8 cellular contexts compared by ENCODE assay signal in genomic region chrX:72131317-72132294, GRCh38.
DNase-seq lines count a peak whose midpoint lies in the region; ATAC-seq and TF ChIP-seq lines count a peak whose summit lies in the region.

TSS of gene RTL5 (minus strand) at chrX:72131915.

- peak; percentile 58 for ATAC-seq in HG02870 (IDR thresholded peaks at IDR 0.05; ENCODE audit: unreplicated experiment)

- H3K4me3 ChIP-seq in GM06990 (replicated peaks; ENCODE audit: low read depth, low read length): peak within 1 kb of the TSS; percentile 32

- TF ChIP-seq CTCF in GM06990 (IDR thresholded peaks at IDR 0.05; ENCODE audit: insufficient read depth, low read length, poor library complexity, severe bottlenecking): no peak

- no peaks in the 10 kb centered on the region; the same call in none of the 2 replicates for H3K27me3 ChIP-seq in GM06990 (replicated peaks; ENCODE audit: control insufficient read depth, insufficient read depth, low read length)

- H3K36me3 ChIP-seq in GM06990 (ENCODE audit: control insufficient read depth, insufficient read depth, low read length): no peaks in the 10 kb centered on the region

- peak; percentile 39 for DNase-seq in GM06990 (ENCODE audit: extremely low read depth, insufficient read length)
- peak; percentile 81 for DNase-seq in NCI-H2171 treated with DMSO at 0.1 percent for 48 hours (lab: John Stamatoyannopoulos, UW)
- DNase-seq in activated CD4-positive, alpha-beta T cell treated with anti-CD3 and anti-CD28 coated beads, Interleukin-2, amount 50 U/mL, for 4 hours: peak; percentile 47 to 57
- peak; percentile 87 for DNase-seq in dedifferentiated amniotic fluid mesenchymal stem cell (ENCODE audit: extremely low spot score)
- peak; percentile 98 for DNase-seq in left kidney (ENCODE audit: low read depth, low spot score)
- DNase-seq in stimulated activated CD4-positive, alpha-beta T cell treated with anti-CD3 and anti-CD28 coated beads, Interleukin-1b, Interleukin-23, amount 100 ng/mL, for 24 hours (ENCODE audit: low read depth in 4 of 4, low spot score in 1 of 4): peak in 3 of 4 experiments; percentile 18 to 28 (median 22)
- no peak for DNase-seq in SKM-1 (lab: John Stamatoyannopoulos, UW; ENCODE audit: unreplicated experiment)
